In the genomic region with DNA sequence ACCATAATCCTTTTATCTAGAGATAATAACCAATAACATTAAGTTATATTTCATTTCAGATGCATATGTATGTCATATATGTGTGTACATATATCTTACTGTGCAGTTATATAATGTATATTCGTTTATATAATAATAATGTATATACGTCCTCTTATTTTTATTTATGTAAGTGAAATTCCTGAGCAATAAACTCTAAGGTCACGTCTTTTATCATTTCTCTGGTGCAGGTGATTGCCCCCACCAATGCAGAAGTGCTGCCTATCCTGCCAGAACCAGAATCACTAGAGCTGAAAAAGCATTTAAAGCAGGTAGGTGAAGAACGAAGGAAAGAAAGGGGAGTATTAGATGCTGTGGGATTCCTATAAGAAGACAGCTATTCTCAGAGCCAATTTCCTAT, we compare ENCODE assay signal across 27 cellular contexts.
"Had no signal": no experiment of that assay in that cellular context is flagged by ENCODE, and none has a peak within 500 bp of the region (broad histone marks: within the 10 kb centered on the region; RNA-seq: fewer than 3 reads in every experiment).

No MANE protein-coding gene starts in this region.

- H3K4me1 ChIP-seq: stomach, suprapubic skin, testis, thyroid gland, tibial artery, tibial nerve, transverse colon, upper lobe of right lung, uterus, vagina had no signal

- H3K27ac ChIP-seq: stomach, suprapubic skin, testis, thoracic aorta, thyroid gland, tibial artery, tibial nerve, transverse colon, upper lobe of right lung, uterus, vagina had no signal

- H3K4me3 ChIP-seq: stomach, suprapubic skin, testis, thoracic aorta, thyroid gland, tibial artery, tibial nerve, transverse colon, upper lobe of left lung, upper lobe of right lung, uterus, vagina had no signal

- H3K36me3 ChIP-seq: uterus had no signal

- H3K27me3 ChIP-seq: stomach, suprapubic skin, testis, thyroid gland, tibial artery, tibial nerve, transverse colon, upper lobe of left lung, upper lobe of right lung, uterus, vagina had no signal

- H3K9me3 ChIP-seq: stomach, suprapubic skin, testis, thoracic aorta, thyroid gland, tibial artery, tibial nerve, transverse colon, upper lobe of left lung, upper lobe of right lung, uterus, vagina had no signal

- DNase-seq: stimulated activated CD4-positive, alpha-beta T cell treated with anti-CD3 and anti-CD28 coated beads, Interleukin-2, amount 100 ng/mL, for 48 hours; stimulated activated CD4-positive, alpha-beta T cell treated with anti-CD3 and anti-CD28 coated beads, Interleukin-4, amount 100 ng/mL, for 1 hour; stimulated activated CD4-positive, alpha-beta T cell treated with anti-CD3 and anti-CD28 coated beads, Interleukin-4, amount 100 ng/mL, for 24 hours; stimulated activated CD4-positive, alpha-beta T cell treated with anti-CD3 and anti-CD28 coated beads, Interleukin-4, amount 100 ng/mL, for 4 hours; stimulated activated CD8-positive, alpha-beta memory T cell treated with anti-CD3 and anti-CD28 coated beads, Interleukin-4, amount 100 ng/mL, for 48 hours; stimulated activated naive B cell treated with anti-CD40 and anti-IgM and Interleukin-4, amounts not matched to agents 10 μg/mL and 1 μg/mL and 100 μg/mL, for 72 hours; stimulated activated naive CD4-positive, alpha-beta T cell; stimulated activated naive CD4-positive, alpha-beta T cell treated with Interleukin-2 at 50 U/mL for 16 hours; stimulated activated naive CD8-positive, alpha-beta T cell treated with anti-CD3 and anti-CD28 coated beads, Interleukin-15, amount 100 ng/mL, for 72 hours; stimulated activated naive CD8-positive, alpha-beta T cell treated with anti-CD3 and anti-CD28 coated beads, Interleukin-15, Interleukin-2, amounts not matched to agents 100 U/mL and 50 U/mL, for 24 hours; stomach; substantia nigra; testis; thyroid gland; transverse colon; trophoblast cell; upper lobe of left lung; upper lobe of right lung; uterus had no signal

- FAIRE-seq: urothelium cell line had no signal

- ATAC-seq: stimulated activated effector memory CD8-positive, alpha-beta T cell treated with anti-CD3 and anti-CD28 coated beads, Interleukin-12 subunit alpha, Interleukin-12 subunit beta, amount 100 ng/mL, for 72 hours; stimulated activated memory B cell treated with anti-CD40 and anti-IgM and Interleukin-4, amounts not matched to agents 10 μg/mL and 1 μg/mL and 100 μg/mL, for 72 hours; stimulated activated naive B cell treated with anti-CD40 and anti-IgM and Interleukin-4, amounts not matched to agents 10 μg/mL and 1 μg/mL and 100 μg/mL, for 72 hours; stimulated activated naive CD8-positive, alpha-beta T cell treated with anti-CD3 and anti-CD28 coated beads, Interleukin-15, amount 100 ng/mL, for 72 hours; stimulated activated naive CD8-positive, alpha-beta T cell treated with anti-CD3 and anti-CD28 coated beads, Interleukin-15, Interleukin-2, amounts not matched to agents 100 U/mL and 50 U/mL, for 24 hours; upper lobe of right lung had no signal
